Comparison of ENCODE assay signal across 2 cellular contexts in genomic region chr17:42088736-42089135, GRCh38.
TF ChIP-seq lines count a peak whose summit lies in the region.

No MANE protein-coding gene starts in this region.

TF ChIP-seq in HCT116, 20 proteins besides CTCF, POLR2A, EP300 and RAD21:
- TF ChIP-seq CBX3 (IDR thresholded peaks at IDR 0.05; ENCODE audit: low read depth) (no peak), ELF1 (IDR thresholded peaks at IDR 0.05; ENCODE audit: borderline replicate concordance, low read depth) (no peak), EZH2 (IDR thresholded peaks at IDR 0.05) (no peak), EGR1 (IDR thresholded peaks at IDR 0.05; ENCODE audit: low read depth) (no peak), ZBTB33 (IDR thresholded peaks at IDR 0.05; ENCODE audit: extremely low read depth, insufficient replicate concordance, low read length) (no peak), ZFX (IDR thresholded peaks at IDR 0.05) (no peak), POLR2AphosphoS5 (IDR thresholded peaks at IDR 0.05; ENCODE audit: low read depth, low read length) (no peak), ZNF274 (IDR thresholded peaks at IDR 0.05; ENCODE audit: low read depth, low read length) (no peak), SIN3A (IDR thresholded peaks at IDR 0.05; ENCODE audit: low read depth) (no peak), SRF (IDR thresholded peaks at IDR 0.05; ENCODE audit: low read depth) (no peak), EZH2phosphoT487 (IDR thresholded peaks at IDR 0.05; ENCODE audit: borderline replicate concordance) (no peak), JUND (IDR thresholded peaks at IDR 0.05) (no peak)
- TF ChIP-seq, protein P1, sequence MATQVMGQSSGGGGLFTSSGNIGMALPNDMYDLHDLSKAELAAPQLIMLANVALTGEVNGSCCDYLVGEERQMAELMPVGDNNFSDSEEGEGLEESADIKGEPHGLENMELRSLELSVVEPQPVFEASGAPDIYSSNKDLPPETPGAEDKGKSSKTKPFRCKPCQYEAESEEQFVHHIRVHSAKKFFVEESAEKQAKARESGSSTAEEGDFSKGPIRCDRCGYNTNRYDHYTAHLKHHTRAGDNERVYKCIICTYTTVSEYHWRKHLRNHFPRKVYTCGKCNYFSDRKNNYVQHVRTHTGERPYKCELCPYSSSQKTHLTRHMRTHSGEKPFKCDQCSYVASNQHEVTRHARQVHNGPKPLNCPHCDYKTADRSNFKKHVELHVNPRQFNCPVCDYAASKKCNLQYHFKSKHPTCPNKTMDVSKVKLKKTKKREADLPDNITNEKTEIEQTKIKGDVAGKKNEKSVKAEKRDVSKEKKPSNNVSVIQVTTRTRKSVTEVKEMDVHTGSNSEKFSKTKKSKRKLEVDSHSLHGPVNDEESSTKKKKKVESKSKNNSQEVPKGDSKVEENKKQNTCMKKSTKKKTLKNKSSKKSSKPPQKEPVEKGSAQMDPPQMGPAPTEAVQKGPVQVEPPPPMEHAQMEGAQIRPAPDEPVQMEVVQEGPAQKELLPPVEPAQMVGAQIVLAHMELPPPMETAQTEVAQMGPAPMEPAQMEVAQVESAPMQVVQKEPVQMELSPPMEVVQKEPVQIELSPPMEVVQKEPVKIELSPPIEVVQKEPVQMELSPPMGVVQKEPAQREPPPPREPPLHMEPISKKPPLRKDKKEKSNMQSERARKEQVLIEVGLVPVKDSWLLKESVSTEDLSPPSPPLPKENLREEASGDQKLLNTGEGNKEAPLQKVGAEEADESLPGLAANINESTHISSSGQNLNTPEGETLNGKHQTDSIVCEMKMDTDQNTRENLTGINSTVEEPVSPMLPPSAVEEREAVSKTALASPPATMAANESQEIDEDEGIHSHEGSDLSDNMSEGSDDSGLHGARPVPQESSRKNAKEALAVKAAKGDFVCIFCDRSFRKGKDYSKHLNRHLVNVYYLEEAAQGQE (IDR thresholded peaks at IDR 0.05; ENCODE audit: low read depth) = no peak
- TF ChIP-seq, protein P2, sequence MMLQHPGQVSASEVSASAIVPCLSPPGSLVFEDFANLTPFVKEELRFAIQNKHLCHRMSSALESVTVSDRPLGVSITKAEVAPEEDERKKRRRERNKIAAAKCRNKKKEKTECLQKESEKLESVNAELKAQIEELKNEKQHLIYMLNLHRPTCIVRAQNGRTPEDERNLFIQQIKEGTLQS (IDR thresholded peaks at IDR 0.05) = no peak

TF ChIP-seq in H1, 55 proteins besides CTCF, POLR2A, EP300 and RAD21:
- TF ChIP-seq SP1 (IDR thresholded peaks at IDR 0.05; ENCODE audit: low read depth, low read length) = no peak
- no peak for TF ChIP-seq TBP (IDR thresholded peaks at IDR 0.05; ENCODE audit: low read depth, low read length)
- no peak for TF ChIP-seq TCF12 (IDR thresholded peaks at IDR 0.05; ENCODE audit: low read depth, low read length)
- TF ChIP-seq TAF7 (optimal IDR thresholded peaks at IDR 0.05; ENCODE audit: borderline replicate concordance, low read depth, low read length) = no peak
- no peak for TF ChIP-seq CBX5 (IDR thresholded peaks at IDR 0.05; ENCODE audit: low read depth, low read length)
- TF ChIP-seq CHD1 (IDR thresholded peaks at IDR 0.05; ENCODE audit: low read depth, low read length) = no peak
- no peak for TF ChIP-seq SP4 (IDR thresholded peaks at IDR 0.05; ENCODE audit: low read length)
- no peak for TF ChIP-seq CHD7 (IDR thresholded peaks at IDR 0.05; ENCODE audit: insufficient replicate concordance, low read length)
- TF ChIP-seq HDAC6 (IDR thresholded peaks at IDR 0.05; ENCODE audit: low read depth, low read length) = no peak
- no peak for TF ChIP-seq JUND (IDR thresholded peaks at IDR 0.05; ENCODE audit: low read length)
- TF ChIP-seq POLR2AphosphoS5 (IDR thresholded peaks at IDR 0.05; ENCODE audit: low read depth, low read length) = no peak
- TF ChIP-seq, protein P3, sequence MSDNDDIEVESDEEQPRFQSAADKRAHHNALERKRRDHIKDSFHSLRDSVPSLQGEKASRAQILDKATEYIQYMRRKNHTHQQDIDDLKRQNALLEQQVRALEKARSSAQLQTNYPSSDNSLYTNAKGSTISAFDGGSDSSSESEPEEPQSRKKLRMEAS (IDR thresholded peaks at IDR 0.05) = no peak
- TF ChIP-seq FOSL1 (IDR thresholded peaks at IDR 0.05; ENCODE audit: insufficient read depth, low read depth, low read length) = no peak
- TF ChIP-seq CHD2 (IDR thresholded peaks at IDR 0.05; ENCODE audit: low read length) = no peak
- no peak for TF ChIP-seq BCL11A (IDR thresholded peaks at IDR 0.05; ENCODE audit: low read depth in 2 of 2, low read length in 2 of 2)
- TF ChIP-seq EZH2 (IDR thresholded peaks at IDR 0.05; ENCODE audit: low read depth, low read length, severe bottlenecking) = no peak
- TF ChIP-seq POU5F1 (IDR thresholded peaks at IDR 0.05; ENCODE audit: low read depth, low read length) = no peak
- no peak for TF ChIP-seq ASH2L (IDR thresholded peaks at IDR 0.05; ENCODE audit: low read length)
- no peak for TF ChIP-seq ATF2 (IDR thresholded peaks at IDR 0.05; ENCODE audit: low read length)
